15 cellular contexts compared by ENCODE assay signal in genomic region chr11:45449036-45449601, GRCh38.
"Had no signal": no experiment of that assay in that cellular context is flagged by ENCODE, and none has a peak within 500 bp of the region (broad histone marks: within the 10 kb centered on the region; RNA-seq: fewer than 3 reads in every experiment).

No MANE protein-coding gene starts in this region.

- H3K4me1 ChIP-seq: gastrocnemius medialis, prostate gland, transverse colon, uterus had no signal

- H3K27ac ChIP-seq: gastrocnemius medialis, prostate gland, transverse colon, uterus had no signal

- DNase-seq: activated CD4-positive, alpha-beta T cell treated with anti-CD3 and anti-CD28 coated beads for 1 hour; activated CD4-positive, alpha-beta T cell treated with anti-CD3 and anti-CD28 coated beads, Interleukin-2, amount 50 U/mL, for 1 hour; activated gamma-delta T cell treated with Interleukin-2 at 50 U/mL for 16 hours; activated T-cell treated with anti-CD3 and anti-CD28 coated beads, Interleukin-2, amount 50 U/mL, for 1 hour; central memory CD4-positive, alpha-beta T cell; effector memory CD8-positive, alpha-beta T cell; gastrocnemius medialis; mucosa of descending colon; stimulated activated CD4-positive, alpha-beta T cell treated with anti-CD3 and anti-CD28 coated beads, Interleukin-4, amount 100 ng/mL, for 24 hours; stimulated activated naive CD8-positive, alpha-beta T cell treated with anti-CD3 and anti-CD28 coated beads, Interleukin-15, Interleukin-2, amounts not matched to agents 100 U/mL and 50 U/mL, for 24 hours; T-cell; transverse colon; uterus had no signal

- ATAC-seq: effector memory CD8-positive, alpha-beta T cell; esophagus mucosa; gastrocnemius medialis; mucosa of descending colon; stimulated activated naive CD8-positive, alpha-beta T cell treated with anti-CD3 and anti-CD28 coated beads, Interleukin-15, Interleukin-2, amounts not matched to agents 100 U/mL and 50 U/mL, for 24 hours; T-cell had no signal

- H3K27me3 ChIP-seq: transverse colon, uterus had no signal

- H3K4me3 ChIP-seq: gastrocnemius medialis, mucosa of descending colon, prostate gland, transverse colon, uterus had no signal

- H3K36me3 ChIP-seq: gastrocnemius medialis, prostate gland, transverse colon, uterus had no signal

- H3K9me3 ChIP-seq: gastrocnemius medialis, mucosa of descending colon, prostate gland, transverse colon, uterus had no signal
